In genomic region chr10:44392420-44392819, GRCh38 we compare ENCODE assay signal across 22 cellular contexts. TPM values are rescaled to one million over a fixed set of nuclear protein-coding genes. Genes with fewer than 3 reads are reported as not detected.
"Had no signal": no experiment of that assay in that cellular context is flagged by ENCODE, and none has a peak within 500 bp of the region (broad histone marks: within the 10 kb centered on the region; RNA-seq: fewer than 3 reads in every experiment).

No MANE protein-coding gene starts in this region.

- H3K9me3 ChIP-seq: MG63, SJSA1 had no signal

- H3K27ac ChIP-seq: HL-60, SJSA1, SK-N-MC had no signal

- H3K36me3 ChIP-seq: MG63, SJSA1 had no signal

- DNase-seq: Karpas-422, KG1, MG63, NCI-H1092 treated with DMSO at 0.1 percent for 48 hours, NCI-H1436, NCI-H187, NCI-H2029, NCI-H2081 treated with DMSO at 0.1 percent for 48 hours, NCI-H2171, NCI-H226, NCI-H446, NCI-H510A, NCI-H524 treated with DMSO at 0.1 percent for 48 hours, NCI-H69, NCI-H774, Right ventricle myocardium superior, RPMI8226, SIG-M5 had no signal

- H3K27me3 ChIP-seq: MG63, SJSA1 had no signal

- H3K4me1 ChIP-seq: SJSA1 had no signal

- H3K4me3 ChIP-seq: MG63, SJSA1 had no signal

RNA-seq across cellular contexts. Expression of gene CXCL12, which starts 7.5 kb away (rescaled TPM):
- total RNA-seq: HT-29, SJSA1 had no signal
